1 cellular context compared by ENCODE assay signal in the genomic region with DNA sequence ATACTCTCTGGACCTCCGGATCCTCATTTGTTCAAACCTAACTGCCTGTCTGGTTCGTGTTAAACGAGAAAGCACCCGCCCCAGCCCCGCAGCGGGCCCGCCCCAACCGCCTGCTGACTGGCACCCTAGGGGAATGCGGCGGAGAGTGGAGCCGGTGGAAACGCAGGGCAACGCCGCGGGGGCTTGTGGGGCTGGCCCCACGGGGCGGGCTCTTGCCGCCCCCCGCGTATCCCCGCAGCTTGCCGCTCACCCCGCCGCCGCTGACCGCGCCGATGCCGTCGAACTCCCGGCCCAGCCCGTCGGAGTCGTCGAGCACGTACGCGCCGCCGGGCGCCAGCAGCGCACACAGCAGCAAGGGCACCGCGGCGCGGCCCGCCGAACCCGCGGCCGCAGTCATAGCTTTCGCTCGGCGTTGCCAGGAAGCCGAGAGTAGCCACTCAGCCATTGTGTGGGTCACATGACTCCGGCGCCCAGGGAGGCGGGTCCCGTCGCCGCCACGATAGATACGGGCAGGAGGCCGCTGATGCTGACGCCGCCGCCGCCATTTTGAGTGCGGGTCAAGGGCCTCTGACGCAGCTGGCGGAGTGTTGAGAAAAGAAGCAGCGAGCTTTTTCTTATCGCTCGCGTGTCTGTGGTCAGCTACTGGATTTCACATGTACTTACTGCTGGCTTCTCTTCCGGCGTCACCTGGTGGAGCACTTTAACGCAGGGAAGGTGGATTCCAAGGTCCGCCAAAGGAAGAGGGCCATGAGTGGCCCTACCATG.
TF ChIP-seq lines count a peak whose summit lies in the region.

A gene (minus strand): TSS at position 463 of the 765 bp plus-strand sequence. CDS start 18 bp downstream, at position 445.

TF ChIP-seq in HEK293, 187 proteins besides CTCF, POLR2A, EP300 and RAD21 (continued from another document and continues in another):
- TF ChIP-seq, protein P1, sequence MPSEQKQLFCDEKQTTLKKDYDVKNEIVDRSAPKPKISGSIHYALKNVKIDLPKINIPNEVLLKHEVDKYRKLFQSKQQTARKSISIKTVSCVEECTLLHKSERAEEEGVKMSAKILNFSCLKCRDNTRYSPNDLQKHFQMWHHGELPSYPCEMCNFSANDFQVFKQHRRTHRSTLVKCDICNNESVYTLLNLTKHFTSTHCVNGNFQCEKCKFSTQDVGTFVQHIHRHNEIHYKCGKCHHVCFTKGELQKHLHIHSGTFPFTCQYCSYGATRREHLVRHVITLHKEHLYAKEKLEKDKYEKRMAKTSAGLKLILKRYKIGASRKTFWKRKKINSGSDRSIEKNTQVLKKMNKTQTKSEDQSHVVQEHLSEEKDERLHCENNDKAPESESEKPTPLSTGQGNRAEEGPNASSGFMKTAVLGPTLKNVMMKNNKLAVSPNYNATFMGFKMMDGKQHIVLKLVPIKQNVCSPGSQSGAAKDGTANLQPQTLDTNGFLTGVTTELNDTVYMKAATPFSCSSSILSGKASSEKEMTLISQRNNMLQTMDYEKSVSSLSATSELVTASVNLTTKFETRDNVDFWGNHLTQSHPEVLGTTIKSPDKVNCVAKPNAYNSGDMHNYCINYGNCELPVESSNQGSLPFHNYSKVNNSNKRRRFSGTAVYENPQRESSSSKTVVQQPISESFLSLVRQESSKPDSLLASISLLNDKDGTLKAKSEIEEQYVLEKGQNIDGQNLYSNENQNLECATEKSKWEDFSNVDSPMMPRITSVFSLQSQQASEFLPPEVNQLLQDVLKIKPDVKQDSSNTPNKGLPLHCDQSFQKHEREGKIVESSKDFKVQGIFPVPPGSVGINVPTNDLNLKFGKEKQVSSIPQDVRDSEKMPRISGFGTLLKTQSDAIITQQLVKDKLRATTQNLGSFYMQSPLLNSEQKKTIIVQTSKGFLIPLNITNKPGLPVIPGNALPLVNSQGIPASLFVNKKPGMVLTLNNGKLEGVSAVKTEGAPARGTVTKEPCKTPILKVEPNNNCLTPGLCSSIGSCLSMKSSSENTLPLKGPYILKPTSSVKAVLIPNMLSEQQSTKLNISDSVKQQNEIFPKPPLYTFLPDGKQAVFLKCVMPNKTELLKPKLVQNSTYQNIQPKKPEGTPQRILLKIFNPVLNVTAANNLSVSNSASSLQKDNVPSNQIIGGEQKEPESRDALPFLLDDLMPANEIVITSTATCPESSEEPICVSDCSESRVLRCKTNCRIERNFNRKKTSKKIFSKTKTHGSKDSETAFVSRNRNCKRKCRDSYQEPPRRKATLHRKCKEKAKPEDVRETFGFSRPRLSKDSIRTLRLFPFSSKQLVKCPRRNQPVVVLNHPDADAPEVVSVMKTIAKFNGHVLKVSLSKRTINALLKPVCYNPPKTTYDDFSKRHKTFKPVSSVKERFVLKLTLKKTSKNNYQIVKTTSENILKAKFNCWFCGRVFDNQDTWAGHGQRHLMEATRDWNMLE (tag by site-specific recombination; conservative IDR thresholded peaks at IDR 0.05; ENCODE audit: low read depth): peak; percentile 53; the same call in 1 of the 2 replicates
- peak; percentile 90 for TF ChIP-seq YY1 (tag by site-specific recombination; IDR thresholded peaks at IDR 0.05)
- TF ChIP-seq ZNF621 (tag by site-specific recombination; IDR thresholded peaks at IDR 0.05): no peak
- TF ChIP-seq SP2 (tag by site-specific recombination; IDR thresholded peaks at IDR 0.05): peak; percentile 46
- no peak for TF ChIP-seq RBAK (tag by site-specific recombination; IDR thresholded peaks at IDR 0.05)
- TF ChIP-seq, protein P2, sequence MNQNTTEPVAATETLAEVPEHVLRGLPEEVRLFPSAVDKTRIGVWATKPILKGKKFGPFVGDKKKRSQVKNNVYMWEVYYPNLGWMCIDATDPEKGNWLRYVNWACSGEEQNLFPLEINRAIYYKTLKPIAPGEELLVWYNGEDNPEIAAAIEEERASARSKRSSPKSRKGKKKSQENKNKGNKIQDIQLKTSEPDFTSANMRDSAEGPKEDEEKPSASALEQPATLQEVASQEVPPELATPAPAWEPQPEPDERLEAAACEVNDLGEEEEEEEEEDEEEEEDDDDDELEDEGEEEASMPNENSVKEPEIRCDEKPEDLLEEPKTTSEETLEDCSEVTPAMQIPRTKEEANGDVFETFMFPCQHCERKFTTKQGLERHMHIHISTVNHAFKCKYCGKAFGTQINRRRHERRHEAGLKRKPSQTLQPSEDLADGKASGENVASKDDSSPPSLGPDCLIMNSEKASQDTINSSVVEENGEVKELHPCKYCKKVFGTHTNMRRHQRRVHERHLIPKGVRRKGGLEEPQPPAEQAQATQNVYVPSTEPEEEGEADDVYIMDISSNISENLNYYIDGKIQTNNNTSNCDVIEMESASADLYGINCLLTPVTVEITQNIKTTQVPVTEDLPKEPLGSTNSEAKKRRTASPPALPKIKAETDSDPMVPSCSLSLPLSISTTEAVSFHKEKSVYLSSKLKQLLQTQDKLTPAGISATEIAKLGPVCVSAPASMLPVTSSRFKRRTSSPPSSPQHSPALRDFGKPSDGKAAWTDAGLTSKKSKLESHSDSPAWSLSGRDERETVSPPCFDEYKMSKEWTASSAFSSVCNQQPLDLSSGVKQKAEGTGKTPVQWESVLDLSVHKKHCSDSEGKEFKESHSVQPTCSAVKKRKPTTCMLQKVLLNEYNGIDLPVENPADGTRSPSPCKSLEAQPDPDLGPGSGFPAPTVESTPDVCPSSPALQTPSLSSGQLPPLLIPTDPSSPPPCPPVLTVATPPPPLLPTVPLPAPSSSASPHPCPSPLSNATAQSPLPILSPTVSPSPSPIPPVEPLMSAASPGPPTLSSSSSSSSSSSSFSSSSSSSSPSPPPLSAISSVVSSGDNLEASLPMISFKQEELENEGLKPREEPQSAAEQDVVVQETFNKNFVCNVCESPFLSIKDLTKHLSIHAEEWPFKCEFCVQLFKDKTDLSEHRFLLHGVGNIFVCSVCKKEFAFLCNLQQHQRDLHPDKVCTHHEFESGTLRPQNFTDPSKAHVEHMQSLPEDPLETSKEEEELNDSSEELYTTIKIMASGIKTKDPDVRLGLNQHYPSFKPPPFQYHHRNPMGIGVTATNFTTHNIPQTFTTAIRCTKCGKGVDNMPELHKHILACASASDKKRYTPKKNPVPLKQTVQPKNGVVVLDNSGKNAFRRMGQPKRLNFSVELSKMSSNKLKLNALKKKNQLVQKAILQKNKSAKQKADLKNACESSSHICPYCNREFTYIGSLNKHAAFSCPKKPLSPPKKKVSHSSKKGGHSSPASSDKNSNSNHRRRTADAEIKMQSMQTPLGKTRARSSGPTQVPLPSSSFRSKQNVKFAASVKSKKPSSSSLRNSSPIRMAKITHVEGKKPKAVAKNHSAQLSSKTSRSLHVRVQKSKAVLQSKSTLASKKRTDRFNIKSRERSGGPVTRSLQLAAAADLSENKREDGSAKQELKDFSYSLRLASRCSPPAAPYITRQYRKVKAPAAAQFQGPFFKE (tag by site-specific recombination; IDR thresholded peaks at IDR 0.05; ENCODE audit: borderline replicate concordance): no peak
- TF ChIP-seq ZNF248 (tag by site-specific recombination; IDR thresholded peaks at IDR 0.05): no peak
- no peak for TF ChIP-seq ZNF140 (tag by site-specific recombination; IDR thresholded peaks at IDR 0.05)
- TF ChIP-seq ZNF223 (tag by site-specific recombination; IDR thresholded peaks at IDR 0.05): no peak
- TF ChIP-seq ZNF354C (tag by site-specific recombination; IDR thresholded peaks at IDR 0.05; ENCODE audit: borderline replicate concordance, low read depth): no peak
- no peak for TF ChIP-seq ZEB2 (tag by site-specific recombination; IDR thresholded peaks at IDR 0.05)
- 0 out of 2 replicates have a peak, but pooled peaks have one; percentile 53 for TF ChIP-seq ZXDB (tag by site-specific recombination; IDR thresholded peaks at IDR 0.05)
- TF ChIP-seq YY2 (tag by site-specific recombination; IDR thresholded peaks at IDR 0.05): peak; percentile 78; the same call in 1 of the 2 replicates
- TF ChIP-seq, protein P3, sequence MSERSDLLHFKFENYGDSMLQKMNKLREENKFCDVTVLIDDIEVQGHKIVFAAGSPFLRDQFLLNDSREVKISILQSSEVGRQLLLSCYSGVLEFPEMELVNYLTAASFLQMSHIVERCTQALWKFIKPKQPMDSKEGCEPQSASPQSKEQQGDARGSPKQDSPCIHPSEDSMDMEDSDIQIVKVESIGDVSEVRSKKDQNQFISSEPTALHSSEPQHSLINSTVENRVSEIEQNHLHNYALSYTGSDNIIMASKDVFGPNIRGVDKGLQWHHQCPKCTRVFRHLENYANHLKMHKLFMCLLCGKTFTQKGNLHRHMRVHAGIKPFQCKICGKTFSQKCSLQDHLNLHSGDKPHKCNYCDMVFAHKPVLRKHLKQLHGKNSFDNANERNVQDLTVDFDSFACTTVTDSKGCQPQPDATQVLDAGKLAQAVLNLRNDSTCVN (tag by site-specific recombination; optimal IDR thresholded peaks at IDR 0.05): peak; percentile 56
- TF ChIP-seq, protein P4, sequence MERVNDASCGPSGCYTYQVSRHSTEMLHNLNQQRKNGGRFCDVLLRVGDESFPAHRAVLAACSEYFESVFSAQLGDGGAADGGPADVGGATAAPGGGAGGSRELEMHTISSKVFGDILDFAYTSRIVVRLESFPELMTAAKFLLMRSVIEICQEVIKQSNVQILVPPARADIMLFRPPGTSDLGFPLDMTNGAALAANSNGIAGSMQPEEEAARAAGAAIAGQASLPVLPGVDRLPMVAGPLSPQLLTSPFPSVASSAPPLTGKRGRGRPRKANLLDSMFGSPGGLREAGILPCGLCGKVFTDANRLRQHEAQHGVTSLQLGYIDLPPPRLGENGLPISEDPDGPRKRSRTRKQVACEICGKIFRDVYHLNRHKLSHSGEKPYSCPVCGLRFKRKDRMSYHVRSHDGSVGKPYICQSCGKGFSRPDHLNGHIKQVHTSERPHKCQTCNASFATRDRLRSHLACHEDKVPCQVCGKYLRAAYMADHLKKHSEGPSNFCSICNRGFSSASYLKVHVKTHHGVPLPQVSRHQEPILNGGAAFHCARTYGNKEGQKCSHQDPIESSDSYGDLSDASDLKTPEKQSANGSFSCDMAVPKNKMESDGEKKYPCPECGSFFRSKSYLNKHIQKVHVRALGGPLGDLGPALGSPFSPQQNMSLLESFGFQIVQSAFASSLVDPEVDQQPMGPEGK (tag by site-specific recombination; IDR thresholded peaks at IDR 0.05): no peak
- TF ChIP-seq ZNF274 (IDR thresholded peaks at IDR 0.05; ENCODE audit: low read length): no peak
- TF ChIP-seq ZNF274 (tag by site-specific recombination; IDR thresholded peaks at IDR 0.05; ENCODE audit: borderline replicate concordance): no peak
- TF ChIP-seq, protein P5, sequence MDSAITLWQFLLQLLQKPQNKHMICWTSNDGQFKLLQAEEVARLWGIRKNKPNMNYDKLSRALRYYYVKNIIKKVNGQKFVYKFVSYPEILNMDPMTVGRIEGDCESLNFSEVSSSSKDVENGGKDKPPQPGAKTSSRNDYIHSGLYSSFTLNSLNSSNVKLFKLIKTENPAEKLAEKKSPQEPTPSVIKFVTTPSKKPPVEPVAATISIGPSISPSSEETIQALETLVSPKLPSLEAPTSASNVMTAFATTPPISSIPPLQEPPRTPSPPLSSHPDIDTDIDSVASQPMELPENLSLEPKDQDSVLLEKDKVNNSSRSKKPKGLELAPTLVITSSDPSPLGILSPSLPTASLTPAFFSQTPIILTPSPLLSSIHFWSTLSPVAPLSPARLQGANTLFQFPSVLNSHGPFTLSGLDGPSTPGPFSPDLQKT (IDR thresholded peaks at IDR 0.05; ENCODE audit: borderline replicate concordance, low read depth, low read length): no peak
- peak; percentile 33; the same call in 1 of the 2 replicates for TF ChIP-seq ZNF76 (tag by site-specific recombination; IDR thresholded peaks at IDR 0.05; ENCODE audit: borderline replicate concordance, low read depth)
- no peak for TF ChIP-seq KLF7 (tag by site-specific recombination; IDR thresholded peaks at IDR 0.05; ENCODE audit: borderline replicate concordance)
- peak; percentile 48 for TF ChIP-seq SP3 (tag by site-specific recombination; IDR thresholded peaks at IDR 0.05)
- TF ChIP-seq ZNF366 (tag by site-specific recombination; conservative IDR thresholded peaks at IDR 0.05): no peak
- no peak for TF ChIP-seq BCL11B (tag by site-specific recombination; IDR thresholded peaks at IDR 0.05; ENCODE audit: low read depth)
- no peak for TF ChIP-seq ZNF394 (tag by site-specific recombination; IDR thresholded peaks at IDR 0.05; ENCODE audit: borderline replicate concordance)
- peak; percentile 8; the same call in 1 of the 2 replicates for TF ChIP-seq GLIS2 (tag by site-specific recombination; IDR thresholded peaks at IDR 0.05)
- TF ChIP-seq, protein P6, sequence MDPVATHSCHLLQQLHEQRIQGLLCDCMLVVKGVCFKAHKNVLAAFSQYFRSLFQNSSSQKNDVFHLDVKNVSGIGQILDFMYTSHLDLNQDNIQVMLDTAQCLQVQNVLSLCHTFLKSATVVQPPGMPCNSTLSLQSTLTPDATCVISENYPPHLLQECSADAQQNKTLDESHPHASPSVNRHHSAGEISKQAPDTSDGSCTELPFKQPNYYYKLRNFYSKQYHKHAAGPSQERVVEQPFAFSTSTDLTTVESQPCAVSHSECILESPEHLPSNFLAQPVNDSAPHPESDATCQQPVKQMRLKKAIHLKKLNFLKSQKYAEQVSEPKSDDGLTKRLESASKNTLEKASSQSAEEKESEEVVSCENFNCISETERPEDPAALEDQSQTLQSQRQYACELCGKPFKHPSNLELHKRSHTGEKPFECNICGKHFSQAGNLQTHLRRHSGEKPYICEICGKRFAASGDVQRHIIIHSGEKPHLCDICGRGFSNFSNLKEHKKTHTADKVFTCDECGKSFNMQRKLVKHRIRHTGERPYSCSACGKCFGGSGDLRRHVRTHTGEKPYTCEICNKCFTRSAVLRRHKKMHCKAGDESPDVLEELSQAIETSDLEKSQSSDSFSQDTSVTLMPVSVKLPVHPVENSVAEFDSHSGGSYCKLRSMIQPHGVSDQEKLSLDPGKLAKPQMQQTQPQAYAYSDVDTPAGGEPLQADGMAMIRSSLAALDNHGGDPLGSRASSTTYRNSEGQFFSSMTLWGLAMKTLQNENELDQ (tag by site-specific recombination; IDR thresholded peaks at IDR 0.05; ENCODE audit: low read depth): no peak
- TF ChIP-seq ZNF341 (tag by site-specific recombination; IDR thresholded peaks at IDR 0.05; ENCODE audit: low read depth): no peak
- TF ChIP-seq, protein P7, sequence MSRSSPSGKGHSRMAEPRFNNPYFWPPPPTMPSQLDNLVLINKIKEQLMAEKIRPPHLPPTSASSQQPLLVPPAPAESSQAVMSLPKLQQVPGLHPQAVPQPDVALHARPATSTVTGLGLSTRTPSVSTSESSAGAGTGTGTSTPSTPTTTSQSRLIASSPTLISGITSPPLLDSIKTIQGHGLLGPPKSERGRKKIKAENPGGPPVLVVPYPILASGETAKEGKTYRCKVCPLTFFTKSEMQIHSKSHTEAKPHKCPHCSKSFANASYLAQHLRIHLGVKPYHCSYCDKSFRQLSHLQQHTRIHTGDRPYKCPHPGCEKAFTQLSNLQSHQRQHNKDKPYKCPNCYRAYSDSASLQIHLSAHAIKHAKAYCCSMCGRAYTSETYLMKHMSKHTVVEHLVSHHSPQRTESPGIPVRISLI (tag by site-specific recombination; IDR thresholded peaks at IDR 0.05): no peak
- no peak for TF ChIP-seq ZNF214 (tag by site-specific recombination; IDR thresholded peaks at IDR 0.05; ENCODE audit: borderline replicate concordance)
